ENCODE assay signal across 19 cellular contexts in genomic region chr4:1933700-1934099, GRCh38.
DNase-seq lines count a peak whose midpoint lies in the region; ATAC-seq, FAIRE-seq and TF ChIP-seq lines count a peak whose summit lies in the region.
"Had no signal": no experiment of that assay in that cellular context is flagged by ENCODE, and none has a peak within 500 bp of the region (broad histone marks: within the 10 kb centered on the region; RNA-seq: fewer than 3 reads in every experiment).

No MANE protein-coding gene starts in this region.

- H2AFZ ChIP-seq in K562 (ENCODE audit: low read depth, low read length): no peak overlapping the region

- peaks cover 75% of the 10 kb centered on the region for H3K36me3 ChIP-seq in K562 (ENCODE audit: control insufficient read depth, insufficient read depth, low read length)

- CTCF ChIA-PET in K562 (lab: Yijun Ruan, JAX; ENCODE audit: low intra/inter-chr PET ratio): no interaction called here

- in situ Hi-C loops in K562 (cut with MboI): no loop called here

- no peak for TF ChIP-seq RAD21 in K562 (CRISPR knock-in tag; conservative IDR thresholded peaks at IDR 0.05 in 1 of 2, IDR thresholded peaks at IDR 0.05 in 1 of 2)

- H3K4me1 ChIP-seq in K562 (replicated peaks in 1 of 2; ENCODE audit: control insufficient read depth in 2 of 2, insufficient read depth in 2 of 2, low read length in 2 of 2): no peaks in the 10 kb centered on the region; a peak in 1 of 5 replicates
- H3K4me1 ChIP-seq: HAP-1 had no signal

- H3K9ac ChIP-seq in K562 (ENCODE audit: insufficient read depth in 1 of 2, low read depth in 2 of 2, low read length in 2 of 2): no peak overlapping the region

- DNase-seq in NCI-H748 (lab: John Stamatoyannopoulos, UW; ENCODE audit: unreplicated experiment) (peak; percentile 0), NCI-H748 treated with DMSO at 0.1 percent for 48 hours (lab: John Stamatoyannopoulos, UW) (no peak), K562 (ENCODE audit: extremely low read depth in 1 of 4, low spot score in 3 of 4) (no peak), cerebellar cortex (ENCODE audit: low spot score) (no peak), NCI-H2171 (lab: John Stamatoyannopoulos, UW) (no peak)
- DNase-seq: ACHN; C1 segment of cervical spinal cord; Calu3; CD4-positive, alpha-beta T cell; DMS 273 treated with DMSO at 0.1 percent for 48 hours; DND-41; GF-D8 had no signal

- H3K79me2 ChIP-seq in K562 (ENCODE audit: control insufficient read depth, insufficient read depth, low read length): peaks cover 2% of the 10 kb centered on the region; the same call in 2 of the 3 replicates

- no peak for TF ChIP-seq CTCF in K562 (IDR thresholded peaks at IDR 0.05 in 2 of 3, conservative IDR thresholded peaks at IDR 0.05 in 1 of 3; ENCODE audit: insufficient read depth in 2 of 3, low read depth in 1 of 3, low read length in 3 of 3)

- no peak for TF ChIP-seq EP300 in K562 (IDR thresholded peaks at IDR 0.05; ENCODE audit: low read length)

- TF ChIP-seq POLR2A in K562 (conservative IDR thresholded peaks at IDR 0.05): no peak

- no peak overlapping the region for H3K4me2 ChIP-seq in K562 (ENCODE audit: insufficient read depth, low read length)

- POLR2A ChIA-PET in K562 (lab: Yijun Ruan, JAX): no interaction called here

- ATAC-seq in K562: no peak
- ATAC-seq in HG02970 (IDR thresholded peaks at IDR 0.05; ENCODE audit: low FRiP score, unreplicated experiment): no peak
- ATAC-seq: HepG2 had no signal

- no peaks in the 10 kb centered on the region for H3K9me3 ChIP-seq in K562 (replicated peaks; ENCODE audit: control insufficient read depth, insufficient read depth, low read depth, low read length)
- H3K9me3 ChIP-seq: HAP-1 had no signal

- intact Hi-C loops in K562 (cut with micrococcal nuclease): no loop called here

- BruUV-seq in K562 (replicated peaks; lab: Mats Ljungman, UMichigan): no TSS peak

- H4K20me1 ChIP-seq in K562 (replicated peaks; ENCODE audit: control insufficient read depth, insufficient read depth, low read length): peaks cover 4% of the 10 kb centered on the region; the same call in 1 of the 2 replicates

- no peak overlapping the region for H3K4me3 ChIP-seq in K562
- H3K4me3 ChIP-seq: HAP-1 had no signal

- no peak overlapping the region for H3K27ac ChIP-seq in K562 (ENCODE audit: extremely low read depth, low read depth, low read length)

- 78% methylated on average over 3 of the region's 3 CpGs for WGBS in K562 (ENCODE audit: insufficient coverage, low coverage, missing lambda C conversion rate)

- H3K9me1 ChIP-seq in K562 (ENCODE audit: control insufficient read depth, insufficient read depth, low read length): no peaks in the 10 kb centered on the region

- H3K27me3 ChIP-seq in K562 (ENCODE audit: control insufficient read depth in 2 of 2, insufficient read depth in 2 of 2, low read length in 2 of 2): no peaks in the 10 kb centered on the region

- FAIRE-seq in G401.6 (lab: Jason Lieb, UNC) (peak; percentile 31), K562 (lab: Jason Lieb, UNC) (peak; percentile 49)
- FAIRE-seq: GM19239, H1, HepG2, HTR-8/SVneo had no signal

TF ChIP-seq in K562, 482 proteins besides CTCF, POLR2A, EP300 and RAD21:
- no peak for TF ChIP-seq KAT2B (IDR thresholded peaks at IDR 0.05; ENCODE audit: low read depth, low read length)
- no peak for TF ChIP-seq L3MBTL2 (IDR thresholded peaks at IDR 0.05)
- TF ChIP-seq ZNF217 (CRISPR knock-in tag; IDR thresholded peaks at IDR 0.05): no peak
- TF ChIP-seq TFAM (CRISPR knock-in tag; conservative IDR thresholded peaks at IDR 0.05): no peak
- no peak for TF ChIP-seq MYBL2 (IDR thresholded peaks at IDR 0.05; ENCODE audit: low read depth)
- no peak for TF ChIP-seq MYBL2 (CRISPR knock-in tag; IDR thresholded peaks at IDR 0.05; ENCODE audit: borderline replicate concordance)
- TF ChIP-seq DPF2 (IDR thresholded peaks at IDR 0.05): no peak
- no peak for TF ChIP-seq ETS1 (conservative IDR thresholded peaks at IDR 0.05; ENCODE audit: control insufficient read depth, low read depth, low read length)
- no peak for TF ChIP-seq RBM34 (IDR thresholded peaks at IDR 0.05; ENCODE audit: borderline replicate concordance, insufficient read depth, low read length)
- TF ChIP-seq POLR2G (IDR thresholded peaks at IDR 0.05; ENCODE audit: low read depth, low read length): no peak
- TF ChIP-seq, protein P1, sequence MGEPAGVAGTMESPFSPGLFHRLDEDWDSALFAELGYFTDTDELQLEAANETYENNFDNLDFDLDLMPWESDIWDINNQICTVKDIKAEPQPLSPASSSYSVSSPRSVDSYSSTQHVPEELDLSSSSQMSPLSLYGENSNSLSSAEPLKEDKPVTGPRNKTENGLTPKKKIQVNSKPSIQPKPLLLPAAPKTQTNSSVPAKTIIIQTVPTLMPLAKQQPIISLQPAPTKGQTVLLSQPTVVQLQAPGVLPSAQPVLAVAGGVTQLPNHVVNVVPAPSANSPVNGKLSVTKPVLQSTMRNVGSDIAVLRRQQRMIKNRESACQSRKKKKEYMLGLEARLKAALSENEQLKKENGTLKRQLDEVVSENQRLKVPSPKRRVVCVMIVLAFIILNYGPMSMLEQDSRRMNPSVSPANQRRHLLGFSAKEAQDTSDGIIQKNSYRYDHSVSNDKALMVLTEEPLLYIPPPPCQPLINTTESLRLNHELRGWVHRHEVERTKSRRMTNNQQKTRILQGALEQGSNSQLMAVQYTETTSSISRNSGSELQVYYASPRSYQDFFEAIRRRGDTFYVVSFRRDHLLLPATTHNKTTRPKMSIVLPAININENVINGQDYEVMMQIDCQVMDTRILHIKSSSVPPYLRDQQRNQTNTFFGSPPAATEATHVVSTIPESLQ (CRISPR knock-in tag; IDR thresholded peaks at IDR 0.05): no peak
- no peak for TF ChIP-seq SAP30 (IDR thresholded peaks at IDR 0.05; ENCODE audit: borderline replicate concordance, insufficient read depth, low read depth, low read length, poor library complexity, severe bottlenecking)
- no peak for TF ChIP-seq LCOR (CRISPR knock-in tag; IDR thresholded peaks at IDR 0.05)
- TF ChIP-seq TAF15 (IDR thresholded peaks at IDR 0.05; ENCODE audit: low read depth, low read length): no peak
- TF ChIP-seq ZC3H4 (CRISPR knock-in tag; IDR thresholded peaks at IDR 0.05; ENCODE audit: borderline replicate concordance): no peak
- TF ChIP-seq CREB3 (tag; conservative IDR thresholded peaks at IDR 0.05; ENCODE audit: low read depth): no peak
- TF ChIP-seq ZNF75A (CRISPR knock-in tag; IDR thresholded peaks at IDR 0.05): no peak
- no peak for TF ChIP-seq ZNF23 (CRISPR knock-in tag; IDR thresholded peaks at IDR 0.05)
- no peak for TF ChIP-seq MTA2 (IDR thresholded peaks at IDR 0.05; ENCODE audit: low read depth)
